ENCODE assay signal across 8 cellular contexts in the genomic region with DNA sequence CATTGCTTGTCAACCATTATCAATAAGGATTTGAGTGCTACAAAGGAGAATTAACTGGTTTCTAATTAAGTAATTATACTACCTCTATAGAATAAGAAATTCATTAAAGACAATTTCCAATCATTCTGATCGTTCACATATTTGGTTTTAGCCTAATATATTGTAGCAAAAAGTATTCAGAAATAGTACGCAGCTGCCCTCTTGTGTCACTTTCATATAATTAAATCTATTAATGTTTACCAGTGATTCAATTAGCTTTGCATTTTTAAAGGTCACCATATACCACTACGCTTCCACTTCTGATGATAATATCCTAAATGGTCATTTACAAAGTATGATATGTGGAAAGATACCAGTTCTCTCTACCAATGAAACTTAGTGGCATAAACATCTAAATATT.
DNase-seq lines count a peak whose midpoint lies in the region; ATAC-seq and TF ChIP-seq lines count a peak whose summit lies in the region.

No MANE protein-coding gene starts in this region.

- H3K9me3 ChIP-seq in body of pancreas (no peaks in the 10 kb centered on the region), right lobe of liver (no peaks in the 10 kb centered on the region)

- no peak overlapping the region for H3K4me3 ChIP-seq in body of pancreas
- no peak overlapping the region for H3K4me3 ChIP-seq in right lobe of liver

- no peak for ATAC-seq in body of pancreas
- no peak for ATAC-seq in right lobe of liver
- no peak for ATAC-seq in GM21447 (IDR thresholded peaks at IDR 0.05; ENCODE audit: unreplicated experiment)
- no peak for ATAC-seq in HG02623 (IDR thresholded peaks at IDR 0.05; ENCODE audit: unreplicated experiment)

- H3K27ac ChIP-seq in body of pancreas (no peak overlapping the region), right lobe of liver (no peak overlapping the region)

- H3K4me1 ChIP-seq in body of pancreas: no peaks in the 10 kb centered on the region
- no peaks in the 10 kb centered on the region for H3K4me1 ChIP-seq in right lobe of liver

- TF ChIP-seq CTCF in LNCAP (IDR thresholded peaks at IDR 0.05) (peak; percentile 57), body of pancreas (IDR thresholded peaks at IDR 0.05) (peak in 4 of 7 experiments; percentile 23 to 35 (median 29)), right lobe of liver (IDR thresholded peaks at IDR 0.05) (peak; percentile 5 to 32 (median 14))

- DNase-seq in AML-193 (lab: John Stamatoyannopoulos, UW) (peak; percentile 20 to 28), body of pancreas (no peak), right lobe of liver (no peak), NCI-H1092 treated with DMSO at 0.1 percent for 48 hours (lab: John Stamatoyannopoulos, UW) (no peak), DMS153 treated with DMSO at 0.1 percent for 48 hours (lab: John Stamatoyannopoulos, UW; ENCODE audit: unreplicated experiment) (no peak)

- WGBS in body of pancreas, 2 donors: 5 to 7% methylated on average over 3 of the region's 3 CpGs
- WGBS in right lobe of liver (ENCODE audit: insufficient coverage, low coverage, low lambda C conversion rate, missing lambda C conversion rate): 8% methylated on average over 3 of the region's 3 CpGs

- intact Hi-C loops in body of pancreas (cut with DNase I): no loop called here
- intact Hi-C loops in right lobe of liver (cut with DNase I): no loop called here

- no peaks in the 10 kb centered on the region for H3K36me3 ChIP-seq in body of pancreas (replicated peaks in 1 of 2; ENCODE audit: insufficient read depth in 1 of 2, low read depth in 2 of 2)
- H3K36me3 ChIP-seq in right lobe of liver: no peaks in the 10 kb centered on the region

- no peak for TF ChIP-seq POLR2A in body of pancreas (IDR thresholded peaks at IDR 0.05)
- TF ChIP-seq POLR2A in right lobe of liver (IDR thresholded peaks at IDR 0.05): no peak

- H3K27me3 ChIP-seq in body of pancreas (no peaks in the 10 kb centered on the region), right lobe of liver (no peaks in the 10 kb centered on the region)

Comparison
In these comparisons a context has a peak if more than half of its experiments do, and no peak if none do; other contexts are left out.
1. DNase-seq: peak in AML-193 (2 of 2); none in body of pancreas (0 of 4), right lobe of liver (0 of 3), NCI-H1092 treated with DMSO at 0.1 percent for 48 hours (single experiment) and DMS153 treated with DMSO at 0.1 percent for 48 hours (single experiment).
2. Peak in every context shown above with its lines, with median percentiles within 50 percentile points of each other: CTCF ChIP-seq.